In the genomic region with DNA sequence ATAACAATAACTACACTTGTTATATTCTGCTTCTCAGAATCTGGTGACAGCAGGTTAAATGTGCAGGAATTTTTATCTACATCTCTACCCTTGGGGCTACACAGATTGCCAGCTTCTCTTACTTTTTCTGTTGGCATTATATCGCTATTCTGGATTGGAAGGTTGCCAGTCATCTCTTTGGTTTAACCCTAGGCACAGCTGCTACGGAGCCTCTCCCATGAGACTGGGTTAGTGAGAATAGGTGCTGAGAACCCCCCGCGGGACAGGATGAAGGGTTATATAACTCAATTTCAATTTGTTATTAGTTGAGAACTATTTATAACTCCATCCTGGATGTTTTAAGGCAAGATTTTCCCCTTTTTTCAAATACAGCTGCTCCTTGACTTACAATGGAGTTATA, we compare ENCODE assay signal across 19 cellular contexts.
DNase-seq lines count a peak whose midpoint lies in the region; ATAC-seq and TF ChIP-seq lines count a peak whose summit lies in the region.
"Had no signal": no experiment of that assay in that cellular context is flagged by ENCODE, and none has a peak within 500 bp of the region (broad histone marks: within the 10 kb centered on the region; RNA-seq: fewer than 3 reads in every experiment).

No MANE protein-coding gene starts in this region.

- H3K9me2 ChIP-seq in OCI-LY7 (ENCODE audit: insufficient read depth, low read length): no peaks in the 10 kb centered on the region

- BruUV-seq in OCI-LY7 (replicated peaks; lab: Mats Ljungman, UMichigan): no TSS peak

- POLR2A ChIA-PET in OCI-LY7 (lab: Charles Lee): interaction anchor here (0.6 to 2.8 kb wide), 10 partner anchors 10 to 659 kb away, joined by 3 to 10 read pairs (median 4); no protein-coding TSS in a partner anchor

- H3K4me3 ChIP-seq in OCI-LY7 (ENCODE audit: low read depth, low read length, poor library complexity, severe bottlenecking): peak overlapping the region; percentile 49

- H3K4me1 ChIP-seq in OCI-LY7 (ENCODE audit: insufficient read depth, low read length, poor library complexity, severe bottlenecking): peaks cover 50% of the 10 kb centered on the region

- H2AFZ ChIP-seq in OCI-LY7 (ENCODE audit: low read length): peak overlapping the region; percentile 10; the same call in 1 of the 2 replicates

- DNase-seq in stimulated activated naive CD8-positive, alpha-beta T cell treated with anti-CD3 and anti-CD28 coated beads, Interleukin-15, Interleukin-2, amounts not matched to agents 100 U/mL and 50 U/mL, for 24 hours: no peak
- peak; percentile 72 for DNase-seq in OCI-LY7 (ENCODE audit: low spot score)
- no peak for DNase-seq in posterior vena cava (ENCODE audit: low spot score)
- no peak for DNase-seq in NCI-H226
- no peak for DNase-seq in activated naive CD4-positive, alpha-beta T cell treated with anti-CD3 and anti-CD28 coated beads, Interleukin-2, amount 10 ng/mL, durations not matched to agents 7 days and 5 days
- DNase-seq: activated CD4-positive, alpha-beta T cell treated with anti-CD3 and anti-CD28 coated beads, Interleukin-2, amount 50 U/mL, for 48 hours; activated effector memory CD4-positive, alpha-beta T cell treated with Interleukin-2 at 50 U/mL for 16 hours; amygdala; central memory CD4-positive, alpha-beta T cell; GDM1; glutamatergic neuron; HCEC 1CT; left ventricle myocardium superior; NCI-H187 treated with DMSO at 0.1 percent for 48 hours; stimulated activated CD4-positive, alpha-beta T cell treated with anti-CD3 and anti-CD28 coated beads, Interleukin-2, amount 100 ng/mL, for 48 hours had no signal

- CTCF ChIA-PET in OCI-LY7 (lab: Charles Lee; ENCODE audit: unreplicated experiment): no interaction called here
- CTCF ChIA-PET in activated naive CD4-positive, alpha-beta T cell treated with anti-CD3 and anti-CD28 coated beads, Interleukin-2, amount 10 ng/mL, durations not matched to agents 7 days and 5 days (lab: Charles Lee): interaction anchor here (0.9 to 1.6 kb wide), 2 partner anchors 13 to 112 kb away, joined by 3 to 6 read pairs; partner anchors contain the start of gene MLEC

- peak overlapping the region; percentile 71 for H3K4me2 ChIP-seq in OCI-LY7 (ENCODE audit: low read length)

- H3K4me1 Mint-ChIP-seq in stimulated activated naive CD8-positive, alpha-beta T cell treated with anti-CD3 and anti-CD28 coated beads, Interleukin-15, Interleukin-2, amounts not matched to agents 100 ng/mL and 50 ng/mL, for 24 hours (ENCODE audit: low read depth): peaks cover 57% of the 10 kb centered on the region
- H3K4me1 Mint-ChIP-seq in IgD-negative memory B cell: peaks cover 46 to 48% (median 48%) of the 10 kb centered on the region in 3 donors
- peaks cover 34% of the 10 kb centered on the region for H3K4me1 Mint-ChIP-seq in activated naive CD4-positive, alpha-beta T cell treated with anti-CD3 and anti-CD28 coated beads, Interleukin-2, amount 10 ng/mL, durations not matched to agents 7 days and 5 days

- intact Hi-C loops in OCI-LY7 (cut with micrococcal nuclease; ENCODE audit: unreplicated experiment): loop anchor here (2.0 kb wide), 1 partner anchor 48 kb away; no protein-coding TSS in a partner anchor
- intact Hi-C loops in posterior vena cava (cut with DNase I): no loop called here

- ATAC-seq in stimulated activated naive CD8-positive, alpha-beta T cell treated with anti-CD3 and anti-CD28 coated beads, Interleukin-15, Interleukin-2, amounts not matched to agents 100 U/mL and 50 U/mL, for 24 hours: no peak
- no peak for ATAC-seq in HG02642 (IDR thresholded peaks at IDR 0.05; ENCODE audit: poor library complexity, unreplicated experiment)
- ATAC-seq: left ventricle myocardium superior had no signal

- H3K36me3 ChIP-seq in OCI-LY7 (ENCODE audit: insufficient read depth, low read length): peaks cover 24% of the 10 kb centered on the region

- H3K79me2 ChIP-seq in OCI-LY7 (ENCODE audit: insufficient read depth, low read depth, low read length): no peaks in the 10 kb centered on the region

- no peak for TF ChIP-seq CTCF in OCI-LY7 (conservative IDR thresholded peaks at IDR 0.05; ENCODE audit: low read length)

- peaks cover 8% of the 10 kb centered on the region; the same call in 1 of the 2 replicates for H4K20me1 ChIP-seq in OCI-LY7 (ENCODE audit: insufficient read depth, low read length)

- peak overlapping the region; percentile 27 for H3K27ac Mint-ChIP-seq in stimulated activated naive CD8-positive, alpha-beta T cell treated with anti-CD3 and anti-CD28 coated beads, Interleukin-15, Interleukin-2, amounts not matched to agents 100 ng/mL and 50 ng/mL, for 24 hours
- peak overlapping the region in 1 of 3 donors; percentile 55 for H3K27ac Mint-ChIP-seq in IgD-negative memory B cell
- H3K27ac Mint-ChIP-seq in activated naive CD4-positive, alpha-beta T cell treated with anti-CD3 and anti-CD28 coated beads, Interleukin-2, amount 10 ng/mL, durations not matched to agents 7 days and 5 days: no peak overlapping the region

- peaks cover 22% of the 10 kb centered on the region for H3K9me3 Mint-ChIP-seq in stimulated activated naive CD8-positive, alpha-beta T cell treated with anti-CD3 and anti-CD28 coated beads, Interleukin-15, Interleukin-2, amounts not matched to agents 100 ng/mL and 50 ng/mL, for 24 hours
- H3K9me3 Mint-ChIP-seq in IgD-negative memory B cell: peaks cover 0 to 10% (median 4%) of the 10 kb centered on the region in 3 donors
- peaks cover 28% of the 10 kb centered on the region for H3K9me3 Mint-ChIP-seq in activated naive CD4-positive, alpha-beta T cell treated with anti-CD3 and anti-CD28 coated beads, Interleukin-2, amount 10 ng/mL, durations not matched to agents 7 days and 5 days

- H3K27me3 Mint-ChIP-seq in stimulated activated naive CD8-positive, alpha-beta T cell treated with anti-CD3 and anti-CD28 coated beads, Interleukin-15, Interleukin-2, amounts not matched to agents 100 ng/mL and 50 ng/mL, for 24 hours: no peaks in the 10 kb centered on the region
- no peaks in the 10 kb centered on the region for H3K27me3 Mint-ChIP-seq in IgD-negative memory B cell
- H3K27me3 Mint-ChIP-seq in activated naive CD4-positive, alpha-beta T cell treated with anti-CD3 and anti-CD28 coated beads, Interleukin-2, amount 10 ng/mL, durations not matched to agents 7 days and 5 days: no peaks in the 10 kb centered on the region

- no peak overlapping the region for H3K4me3 Mint-ChIP-seq in stimulated activated naive CD8-positive, alpha-beta T cell treated with anti-CD3 and anti-CD28 coated beads, Interleukin-15, Interleukin-2, amounts not matched to agents 100 ng/mL and 50 ng/mL, for 24 hours
- H3K4me3 Mint-ChIP-seq in IgD-negative memory B cell: peak overlapping the region in 3 of 4 donors; percentile 3 to 87 (median 52)
- H3K4me3 Mint-ChIP-seq in activated naive CD4-positive, alpha-beta T cell treated with anti-CD3 and anti-CD28 coated beads, Interleukin-2, amount 10 ng/mL, durations not matched to agents 7 days and 5 days: no peak overlapping the region

- peak overlapping the region; percentile 60 for H3K27ac ChIP-seq in OCI-LY7 (ENCODE audit: low read depth, low read length, poor library complexity, severe bottlenecking)
- H3K27ac ChIP-seq: RWPE1 had no signal

- H3K9me3 ChIP-seq in OCI-LY7 (ENCODE audit: low read length): peaks cover 26% of the 10 kb centered on the region

- peaks cover 34% of the 10 kb centered on the region for H3K36me3 Mint-ChIP-seq in stimulated activated naive CD8-positive, alpha-beta T cell treated with anti-CD3 and anti-CD28 coated beads, Interleukin-15, Interleukin-2, amounts not matched to agents 100 ng/mL and 50 ng/mL, for 24 hours (ENCODE audit: low read depth)
- peaks cover 17% of the 10 kb centered on the region for H3K36me3 Mint-ChIP-seq in IgD-negative memory B cell
- peaks cover 39% of the 10 kb centered on the region for H3K36me3 Mint-ChIP-seq in activated naive CD4-positive, alpha-beta T cell treated with anti-CD3 and anti-CD28 coated beads, Interleukin-2, amount 10 ng/mL, durations not matched to agents 7 days and 5 days

Comparison
In these comparisons a context has a peak if more than half of its experiments do, and no peak if none do; other contexts are left out.
1. H3K4me3 Mint-ChIP-seq: peak in IgD-negative memory B cell (3 of 4); none in stimulated activated naive CD8-positive, alpha-beta T cell treated with anti-CD3 and anti-CD28 coated beads, Interleukin-15, Interleukin-2, amounts not matched to agents 100 ng/mL and 50 ng/mL, for 24 hours (single experiment) and activated naive CD4-positive, alpha-beta T cell treated with anti-CD3 and anti-CD28 coated beads, Interleukin-2, amount 10 ng/mL, durations not matched to agents 7 days and 5 days (single experiment).